31 cellular contexts compared by ENCODE assay signal in genomic region chr7:136050462-136050847, GRCh38.
DNase-seq lines count a peak whose midpoint lies in the region; ATAC-seq and TF ChIP-seq lines count a peak whose summit lies in the region.
"Had no signal": no experiment of that assay in that cellular context is flagged by ENCODE, and none has a peak within 500 bp of the region (broad histone marks: within the 10 kb centered on the region; RNA-seq: fewer than 3 reads in every experiment).

No MANE protein-coding gene starts in this region.

- H3K27me3 Mint-ChIP-seq in nephron progenitor cell (ENCODE audit: low read depth, poor library complexity): no peaks in the 10 kb centered on the region
- H3K27me3 Mint-ChIP-seq: activated naive CD8-positive, alpha-beta T cell treated with anti-CD3 and anti-CD28 coated beads for 36 hours; CD8-positive, alpha-beta memory T cell; natural killer cell treated with Interleukin-12 subunit alpha and Interleukin-12 subunit beta and Interleukin-15 and Interleukin-18, amount 100 ng/mL, for 72 hours had no signal

- H3K27ac Mint-ChIP-seq in nephron progenitor cell: peak overlapping the region; percentile 66
- H3K27ac Mint-ChIP-seq: activated naive CD8-positive, alpha-beta T cell treated with anti-CD3 and anti-CD28 coated beads for 36 hours; CD8-positive, alpha-beta memory T cell; natural killer cell treated with Interleukin-12 subunit alpha and Interleukin-12 subunit beta and Interleukin-15 and Interleukin-18, amount 100 ng/mL, for 72 hours had no signal

- intact Hi-C loops in heart right ventricle (cut with DNase I): no loop called here

- H3K4me3 Mint-ChIP-seq in nephron progenitor cell: no peak overlapping the region
- H3K4me3 Mint-ChIP-seq: activated naive CD8-positive, alpha-beta T cell treated with anti-CD3 and anti-CD28 coated beads for 36 hours; CD8-positive, alpha-beta memory T cell; natural killer cell treated with Interleukin-12 subunit alpha and Interleukin-12 subunit beta and Interleukin-15 and Interleukin-18, amount 100 ng/mL, for 72 hours had no signal

- H3K36me3 ChIP-seq in heart right ventricle: no peaks in the 10 kb centered on the region
- H3K36me3 ChIP-seq: ascending aorta, colonic mucosa, upper lobe of left lung had no signal

- no peak overlapping the region for H3K27ac ChIP-seq in heart right ventricle
- H3K27ac ChIP-seq: ascending aorta, colonic mucosa, HL-60, upper lobe of left lung had no signal

- peaks cover 7% of the 10 kb centered on the region for H3K36me3 Mint-ChIP-seq in nephron progenitor cell (ENCODE audit: low read depth)

- no peaks in the 10 kb centered on the region for H3K27me3 ChIP-seq in heart right ventricle
- H3K27me3 ChIP-seq: ascending aorta, colonic mucosa, upper lobe of left lung had no signal

- H3K9me3 Mint-ChIP-seq in nephron progenitor cell: peaks cover 24% of the 10 kb centered on the region
- H3K9me3 Mint-ChIP-seq: activated naive CD8-positive, alpha-beta T cell treated with anti-CD3 and anti-CD28 coated beads for 36 hours had no signal

- peaks cover 28% of the 10 kb centered on the region for H3K4me1 Mint-ChIP-seq in nephron progenitor cell
- H3K4me1 Mint-ChIP-seq: activated naive CD8-positive, alpha-beta T cell treated with anti-CD3 and anti-CD28 coated beads for 36 hours had no signal

- no peak overlapping the region for H3K4me3 ChIP-seq in heart right ventricle
- H3K4me3 ChIP-seq: ascending aorta, colonic mucosa, upper lobe of left lung had no signal

- DNase-seq in D341Med (ENCODE audit: low spot score) (peak; percentile 49), NCI-H524 (lab: John Stamatoyannopoulos, UW) (peak; percentile 51 to 57), heart right ventricle (no peak), nephron progenitor cell (peak; percentile 25), occipital lobe (lab: John Stamatoyannopoulos, UW) (no peak), DMS153 (lab: John Stamatoyannopoulos, UW) (no peak)
- DNase-seq in effector CD4-positive, alpha-beta T cell: no peak
- DNase-seq: activated CD4-positive, alpha-beta T cell treated with anti-CD3 and anti-CD28 coated beads, Interleukin-2, amount 50 U/mL, for 1 hour; activated CD4-positive, CD25-positive, alpha-beta regulatory T cell; activated gamma-delta T cell; activated naive CD8-positive, alpha-beta T cell treated with anti-CD3 and anti-CD28 coated beads for 36 hours; activated T-cell treated with anti-CD3 and anti-CD28 coated beads, Interleukin-2, amount 50 U/mL, for 1 hour; CD8-positive, alpha-beta memory T cell; colonic mucosa; effector memory CD4-positive, alpha-beta T cell; erythroblast; glutamatergic neuron; H7; KG1; NCI-H1105; NCI-H2081; SK-N-SH; stimulated activated CD4-positive, alpha-beta T cell treated with anti-CD3 and anti-CD28 coated beads, Interleukin-15, amount 100 ng/mL, for 24 hours; stimulated activated CD4-positive, alpha-beta T cell treated with anti-CD3 and anti-CD28 coated beads, Interleukin-4, amount 100 ng/mL, for 4 hours; upper lobe of left lung had no signal

- ATAC-seq in heart right ventricle (peak in 5 of 8 donors; percentile 14 to 52 (median 41)), HG03521 (IDR thresholded peaks at IDR 0.05; ENCODE audit: unreplicated experiment) (no peak)
- ATAC-seq: natural killer cell treated with Interleukin-12 subunit alpha and Interleukin-12 subunit beta and Interleukin-15 and Interleukin-18, amount 100 ng/mL, for 72 hours; PC-3; sciatic nerve had no signal

- TF ChIP-seq CTCF in heart right ventricle (IDR thresholded peaks at IDR 0.05) (no peak), nephron progenitor cell (IDR thresholded peaks at IDR 0.05) (no peak)

- H3K9me3 ChIP-seq in heart right ventricle: peaks cover 0 to 16% (median 0%) of the 10 kb centered on the region in 11 donors
- H3K9me3 ChIP-seq: ascending aorta, colonic mucosa, SK-N-SH, upper lobe of left lung had no signal

- 56 to 57% methylated on average over 7 of the region's 7 CpGs for WGBS in heart right ventricle, 2 donors

- peaks cover 0 to 7% (median 0%) of the 10 kb centered on the region in 9 donors for H3K4me1 ChIP-seq in heart right ventricle
- H3K4me1 ChIP-seq: ascending aorta, colonic mucosa, upper lobe of left lung had no signal

Comparison
In these comparisons a context has a peak if more than half of its experiments do, and no peak if none do; other contexts are left out.
1. DNase-seq: peak in D341Med (single experiment), NCI-H524 (2 of 2) and nephron progenitor cell (single experiment); none in heart right ventricle (0 of 2), occipital lobe (single experiment), effector CD4-positive, alpha-beta T cell (single experiment) and DMS153 (single experiment).